1 cellular context compared by ENCODE assay signal in the genomic region with DNA sequence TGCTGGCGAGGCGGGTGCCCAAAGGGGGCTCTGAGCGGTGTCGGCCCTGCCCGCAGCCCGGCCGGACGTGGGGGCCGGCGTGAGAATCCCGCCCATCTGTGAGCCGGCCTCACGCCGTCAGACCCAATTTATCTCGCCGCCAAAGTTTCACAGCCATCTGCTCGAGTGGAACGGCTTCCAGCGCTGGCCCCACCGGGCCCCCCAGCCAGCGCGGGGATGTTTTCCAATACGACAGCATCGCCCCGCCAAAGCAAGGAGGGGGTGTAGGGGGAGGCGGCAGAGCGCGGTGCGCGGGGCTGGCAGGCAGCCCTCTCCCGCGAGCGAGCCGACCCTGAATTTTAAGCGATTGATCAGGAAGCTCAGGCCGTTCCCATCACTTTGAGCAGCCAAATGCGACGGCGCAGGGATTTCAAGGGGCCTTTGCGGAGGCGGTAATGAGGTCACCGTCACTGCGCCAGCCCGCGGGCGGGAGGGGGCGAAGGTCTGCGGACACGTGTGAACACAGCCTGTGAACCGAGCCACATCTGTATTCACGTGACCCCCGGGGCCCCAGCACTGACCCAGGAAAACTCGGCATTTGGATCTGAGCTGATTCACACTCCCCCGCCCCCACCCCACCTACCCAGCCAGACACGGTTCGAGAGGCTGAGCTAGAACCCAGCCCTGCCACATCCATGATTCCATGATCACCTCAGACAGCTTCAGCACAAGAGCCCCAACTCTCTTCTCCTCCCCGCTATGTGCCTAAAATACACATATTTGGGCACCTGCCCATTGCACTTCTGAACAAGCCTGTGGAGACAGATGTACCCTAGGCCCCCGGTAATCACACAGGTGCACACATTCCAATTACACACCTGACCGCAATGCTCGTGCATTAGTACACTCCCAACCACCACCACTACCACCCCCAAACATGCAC.
TF ChIP-seq lines count a peak whose summit lies in the region.

No MANE protein-coding gene starts in this region.

TF ChIP-seq in HepG2, 621 proteins besides CTCF, POLR2A, EP300 and RAD21 (continued from another document and continues in another):
- TF ChIP-seq BHLHE40 (IDR thresholded peaks at IDR 0.05; ENCODE audit: low read length) (peak; percentile 89), ZNF230 (CRISPR knock-in tag; IDR thresholded peaks at IDR 0.05) (no peak), KLF9 (CRISPR knock-in tag; IDR thresholded peaks at IDR 0.05; ENCODE audit: low read depth) (no peak), GFI1 (CRISPR knock-in tag; IDR thresholded peaks at IDR 0.05; ENCODE audit: borderline replicate concordance) (no peak), THYN1 (CRISPR knock-in tag; IDR thresholded peaks at IDR 0.05; ENCODE audit: borderline replicate concordance, low read depth) (no peak), ZNF543 (CRISPR knock-in tag; IDR thresholded peaks at IDR 0.05) (no peak), REL (CRISPR knock-in tag; conservative IDR thresholded peaks at IDR 0.05) (no peak), ZNF761 (CRISPR knock-in tag; conservative IDR thresholded peaks at IDR 0.05) (no peak), NFRKB (IDR thresholded peaks at IDR 0.05) (no peak), FLYWCH1 (CRISPR knock-in tag; IDR thresholded peaks at IDR 0.05) (no peak), ZNF563 (CRISPR knock-in tag; IDR thresholded peaks at IDR 0.05) (peak; percentile 63; the same call in 1 of the 2 replicates), ZSCAN20 (CRISPR knock-in tag; IDR thresholded peaks at IDR 0.05; ENCODE audit: borderline replicate concordance) (no peak), ZNF382 (CRISPR knock-in tag; IDR thresholded peaks at IDR 0.05; ENCODE audit: borderline replicate concordance) (no peak), KMT2A (CRISPR knock-in tag; IDR thresholded peaks at IDR 0.05) (no peak), ZNF264 (CRISPR knock-in tag; IDR thresholded peaks at IDR 0.05) (no peak), ZNF652 (CRISPR knock-in tag; IDR thresholded peaks at IDR 0.05; ENCODE audit: borderline replicate concordance, low read depth) (no peak), TMF1 (CRISPR knock-in tag; IDR thresholded peaks at IDR 0.05; ENCODE audit: low read depth) (no peak), CENPX (CRISPR knock-in tag; IDR thresholded peaks at IDR 0.05) (no peak), ZNF354B (CRISPR knock-in tag; IDR thresholded peaks at IDR 0.05) (no peak), ZNF446 (CRISPR knock-in tag; IDR thresholded peaks at IDR 0.05) (no peak), GTF3A (CRISPR knock-in tag; conservative IDR thresholded peaks at IDR 0.05) (no peak), FIP1L1 (IDR thresholded peaks at IDR 0.05; ENCODE audit: borderline replicate concordance, insufficient read depth, low read depth, low read length) (no peak)
- TF ChIP-seq, protein P1, sequence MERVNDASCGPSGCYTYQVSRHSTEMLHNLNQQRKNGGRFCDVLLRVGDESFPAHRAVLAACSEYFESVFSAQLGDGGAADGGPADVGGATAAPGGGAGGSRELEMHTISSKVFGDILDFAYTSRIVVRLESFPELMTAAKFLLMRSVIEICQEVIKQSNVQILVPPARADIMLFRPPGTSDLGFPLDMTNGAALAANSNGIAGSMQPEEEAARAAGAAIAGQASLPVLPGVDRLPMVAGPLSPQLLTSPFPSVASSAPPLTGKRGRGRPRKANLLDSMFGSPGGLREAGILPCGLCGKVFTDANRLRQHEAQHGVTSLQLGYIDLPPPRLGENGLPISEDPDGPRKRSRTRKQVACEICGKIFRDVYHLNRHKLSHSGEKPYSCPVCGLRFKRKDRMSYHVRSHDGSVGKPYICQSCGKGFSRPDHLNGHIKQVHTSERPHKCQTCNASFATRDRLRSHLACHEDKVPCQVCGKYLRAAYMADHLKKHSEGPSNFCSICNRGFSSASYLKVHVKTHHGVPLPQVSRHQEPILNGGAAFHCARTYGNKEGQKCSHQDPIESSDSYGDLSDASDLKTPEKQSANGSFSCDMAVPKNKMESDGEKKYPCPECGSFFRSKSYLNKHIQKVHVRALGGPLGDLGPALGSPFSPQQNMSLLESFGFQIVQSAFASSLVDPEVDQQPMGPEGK (CRISPR knock-in tag; IDR thresholded peaks at IDR 0.05): peak; percentile 69
- TF ChIP-seq, protein P2, sequence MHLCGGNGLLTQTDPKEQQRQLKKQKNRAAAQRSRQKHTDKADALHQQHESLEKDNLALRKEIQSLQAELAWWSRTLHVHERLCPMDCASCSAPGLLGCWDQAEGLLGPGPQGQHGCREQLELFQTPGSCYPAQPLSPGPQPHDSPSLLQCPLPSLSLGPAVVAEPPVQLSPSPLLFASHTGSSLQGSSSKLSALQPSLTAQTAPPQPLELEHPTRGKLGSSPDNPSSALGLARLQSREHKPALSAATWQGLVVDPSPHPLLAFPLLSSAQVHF (CRISPR knock-in tag; IDR thresholded peaks at IDR 0.05): no peak
- TF ChIP-seq, protein P3, sequence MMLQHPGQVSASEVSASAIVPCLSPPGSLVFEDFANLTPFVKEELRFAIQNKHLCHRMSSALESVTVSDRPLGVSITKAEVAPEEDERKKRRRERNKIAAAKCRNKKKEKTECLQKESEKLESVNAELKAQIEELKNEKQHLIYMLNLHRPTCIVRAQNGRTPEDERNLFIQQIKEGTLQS (CRISPR knock-in tag; IDR thresholded peaks at IDR 0.05): peak; percentile 67; the same call in 1 of the 2 replicates
- TF ChIP-seq, protein P4, sequence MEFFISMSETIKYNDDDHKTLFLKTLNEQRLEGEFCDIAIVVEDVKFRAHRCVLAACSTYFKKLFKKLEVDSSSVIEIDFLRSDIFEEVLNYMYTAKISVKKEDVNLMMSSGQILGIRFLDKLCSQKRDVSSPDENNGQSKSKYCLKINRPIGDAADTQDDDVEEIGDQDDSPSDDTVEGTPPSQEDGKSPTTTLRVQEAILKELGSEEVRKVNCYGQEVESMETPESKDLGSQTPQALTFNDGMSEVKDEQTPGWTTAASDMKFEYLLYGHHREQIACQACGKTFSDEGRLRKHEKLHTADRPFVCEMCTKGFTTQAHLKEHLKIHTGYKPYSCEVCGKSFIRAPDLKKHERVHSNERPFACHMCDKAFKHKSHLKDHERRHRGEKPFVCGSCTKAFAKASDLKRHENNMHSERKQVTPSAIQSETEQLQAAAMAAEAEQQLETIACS (CRISPR knock-in tag; IDR thresholded peaks at IDR 0.05): no peak
- TF ChIP-seq, protein P5, sequence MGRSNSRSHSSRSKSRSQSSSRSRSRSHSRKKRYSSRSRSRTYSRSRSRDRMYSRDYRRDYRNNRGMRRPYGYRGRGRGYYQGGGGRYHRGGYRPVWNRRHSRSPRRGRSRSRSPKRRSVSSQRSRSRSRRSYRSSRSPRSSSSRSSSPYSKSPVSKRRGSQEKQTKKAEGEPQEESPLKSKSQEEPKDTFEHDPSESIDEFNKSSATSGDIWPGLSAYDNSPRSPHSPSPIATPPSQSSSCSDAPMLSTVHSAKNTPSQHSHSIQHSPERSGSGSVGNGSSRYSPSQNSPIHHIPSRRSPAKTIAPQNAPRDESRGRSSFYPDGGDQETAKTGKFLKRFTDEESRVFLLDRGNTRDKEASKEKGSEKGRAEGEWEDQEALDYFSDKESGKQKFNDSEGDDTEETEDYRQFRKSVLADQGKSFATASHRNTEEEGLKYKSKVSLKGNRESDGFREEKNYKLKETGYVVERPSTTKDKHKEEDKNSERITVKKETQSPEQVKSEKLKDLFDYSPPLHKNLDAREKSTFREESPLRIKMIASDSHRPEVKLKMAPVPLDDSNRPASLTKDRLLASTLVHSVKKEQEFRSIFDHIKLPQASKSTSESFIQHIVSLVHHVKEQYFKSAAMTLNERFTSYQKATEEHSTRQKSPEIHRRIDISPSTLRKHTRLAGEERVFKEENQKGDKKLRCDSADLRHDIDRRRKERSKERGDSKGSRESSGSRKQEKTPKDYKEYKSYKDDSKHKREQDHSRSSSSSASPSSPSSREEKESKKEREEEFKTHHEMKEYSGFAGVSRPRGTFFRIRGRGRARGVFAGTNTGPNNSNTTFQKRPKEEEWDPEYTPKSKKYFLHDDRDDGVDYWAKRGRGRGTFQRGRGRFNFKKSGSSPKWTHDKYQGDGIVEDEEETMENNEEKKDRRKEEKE (IDR thresholded peaks at IDR 0.05): no peak
- TF ChIP-seq, protein P6, sequence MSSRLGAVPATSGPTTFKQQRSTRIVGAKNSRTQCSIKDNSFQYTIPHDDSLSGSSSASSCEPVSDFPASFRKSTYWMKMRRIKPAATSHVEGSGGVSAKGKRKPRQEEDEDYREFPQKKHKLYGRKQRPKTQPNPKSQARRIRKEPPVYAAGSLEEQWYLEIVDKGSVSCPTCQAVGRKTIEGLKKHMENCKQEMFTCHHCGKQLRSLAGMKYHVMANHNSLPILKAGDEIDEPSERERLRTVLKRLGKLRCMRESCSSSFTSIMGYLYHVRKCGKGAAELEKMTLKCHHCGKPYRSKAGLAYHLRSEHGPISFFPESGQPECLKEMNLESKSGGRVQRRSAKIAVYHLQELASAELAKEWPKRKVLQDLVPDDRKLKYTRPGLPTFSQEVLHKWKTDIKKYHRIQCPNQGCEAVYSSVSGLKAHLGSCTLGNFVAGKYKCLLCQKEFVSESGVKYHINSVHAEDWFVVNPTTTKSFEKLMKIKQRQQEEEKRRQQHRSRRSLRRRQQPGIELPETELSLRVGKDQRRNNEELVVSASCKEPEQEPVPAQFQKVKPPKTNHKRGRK (CRISPR knock-in tag; IDR thresholded peaks at IDR 0.05): no peak
- TF ChIP-seq, protein P7, sequence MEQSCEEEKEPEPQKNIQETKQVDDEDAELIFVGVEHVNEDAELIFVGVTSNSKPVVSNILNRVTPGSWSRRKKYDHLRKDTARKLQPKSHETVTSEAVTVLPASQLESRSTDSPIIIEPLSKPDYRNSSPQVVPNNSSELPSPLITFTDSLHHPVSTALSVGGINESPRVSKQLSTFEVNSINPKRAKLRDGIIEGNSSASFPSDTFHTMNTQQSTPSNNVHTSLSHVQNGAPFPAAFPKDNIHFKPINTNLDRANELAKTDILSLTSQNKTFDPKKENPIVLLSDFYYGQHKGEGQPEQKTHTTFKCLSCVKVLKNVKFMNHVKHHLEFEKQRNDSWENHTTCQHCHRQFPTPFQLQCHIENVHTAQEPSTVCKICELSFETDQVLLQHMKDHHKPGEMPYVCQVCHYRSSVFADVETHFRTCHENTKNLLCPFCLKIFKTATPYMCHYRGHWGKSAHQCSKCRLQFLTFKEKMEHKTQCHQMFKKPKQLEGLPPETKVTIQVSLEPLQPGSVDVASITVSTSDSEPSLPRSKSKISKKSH (CRISPR knock-in tag; IDR thresholded peaks at IDR 0.05; ENCODE audit: borderline replicate concordance): no peak
- TF ChIP-seq, protein P8, sequence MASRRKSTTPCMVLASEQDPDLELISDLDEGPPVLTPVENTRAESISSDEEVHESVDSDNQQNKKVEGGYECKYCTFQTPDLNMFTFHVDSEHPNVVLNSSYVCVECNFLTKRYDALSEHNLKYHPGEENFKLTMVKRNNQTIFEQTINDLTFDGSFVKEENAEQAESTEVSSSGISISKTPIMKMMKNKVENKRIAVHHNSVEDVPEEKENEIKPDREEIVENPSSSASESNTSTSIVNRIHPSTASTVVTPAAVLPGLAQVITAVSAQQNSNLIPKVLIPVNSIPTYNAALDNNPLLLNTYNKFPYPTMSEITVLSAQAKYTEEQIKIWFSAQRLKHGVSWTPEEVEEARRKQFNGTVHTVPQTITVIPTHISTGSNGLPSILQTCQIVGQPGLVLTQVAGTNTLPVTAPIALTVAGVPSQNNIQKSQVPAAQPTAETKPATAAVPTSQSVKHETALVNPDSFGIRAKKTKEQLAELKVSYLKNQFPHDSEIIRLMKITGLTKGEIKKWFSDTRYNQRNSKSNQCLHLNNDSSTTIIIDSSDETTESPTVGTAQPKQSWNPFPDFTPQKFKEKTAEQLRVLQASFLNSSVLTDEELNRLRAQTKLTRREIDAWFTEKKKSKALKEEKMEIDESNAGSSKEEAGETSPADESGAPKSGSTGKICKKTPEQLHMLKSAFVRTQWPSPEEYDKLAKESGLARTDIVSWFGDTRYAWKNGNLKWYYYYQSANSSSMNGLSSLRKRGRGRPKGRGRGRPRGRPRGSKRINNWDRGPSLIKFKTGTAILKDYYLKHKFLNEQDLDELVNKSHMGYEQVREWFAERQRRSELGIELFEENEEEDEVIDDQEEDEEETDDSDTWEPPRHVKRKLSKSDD (CRISPR knock-in tag; IDR thresholded peaks at IDR 0.05; ENCODE audit: low read depth): no peak
- TF ChIP-seq, protein P9, sequence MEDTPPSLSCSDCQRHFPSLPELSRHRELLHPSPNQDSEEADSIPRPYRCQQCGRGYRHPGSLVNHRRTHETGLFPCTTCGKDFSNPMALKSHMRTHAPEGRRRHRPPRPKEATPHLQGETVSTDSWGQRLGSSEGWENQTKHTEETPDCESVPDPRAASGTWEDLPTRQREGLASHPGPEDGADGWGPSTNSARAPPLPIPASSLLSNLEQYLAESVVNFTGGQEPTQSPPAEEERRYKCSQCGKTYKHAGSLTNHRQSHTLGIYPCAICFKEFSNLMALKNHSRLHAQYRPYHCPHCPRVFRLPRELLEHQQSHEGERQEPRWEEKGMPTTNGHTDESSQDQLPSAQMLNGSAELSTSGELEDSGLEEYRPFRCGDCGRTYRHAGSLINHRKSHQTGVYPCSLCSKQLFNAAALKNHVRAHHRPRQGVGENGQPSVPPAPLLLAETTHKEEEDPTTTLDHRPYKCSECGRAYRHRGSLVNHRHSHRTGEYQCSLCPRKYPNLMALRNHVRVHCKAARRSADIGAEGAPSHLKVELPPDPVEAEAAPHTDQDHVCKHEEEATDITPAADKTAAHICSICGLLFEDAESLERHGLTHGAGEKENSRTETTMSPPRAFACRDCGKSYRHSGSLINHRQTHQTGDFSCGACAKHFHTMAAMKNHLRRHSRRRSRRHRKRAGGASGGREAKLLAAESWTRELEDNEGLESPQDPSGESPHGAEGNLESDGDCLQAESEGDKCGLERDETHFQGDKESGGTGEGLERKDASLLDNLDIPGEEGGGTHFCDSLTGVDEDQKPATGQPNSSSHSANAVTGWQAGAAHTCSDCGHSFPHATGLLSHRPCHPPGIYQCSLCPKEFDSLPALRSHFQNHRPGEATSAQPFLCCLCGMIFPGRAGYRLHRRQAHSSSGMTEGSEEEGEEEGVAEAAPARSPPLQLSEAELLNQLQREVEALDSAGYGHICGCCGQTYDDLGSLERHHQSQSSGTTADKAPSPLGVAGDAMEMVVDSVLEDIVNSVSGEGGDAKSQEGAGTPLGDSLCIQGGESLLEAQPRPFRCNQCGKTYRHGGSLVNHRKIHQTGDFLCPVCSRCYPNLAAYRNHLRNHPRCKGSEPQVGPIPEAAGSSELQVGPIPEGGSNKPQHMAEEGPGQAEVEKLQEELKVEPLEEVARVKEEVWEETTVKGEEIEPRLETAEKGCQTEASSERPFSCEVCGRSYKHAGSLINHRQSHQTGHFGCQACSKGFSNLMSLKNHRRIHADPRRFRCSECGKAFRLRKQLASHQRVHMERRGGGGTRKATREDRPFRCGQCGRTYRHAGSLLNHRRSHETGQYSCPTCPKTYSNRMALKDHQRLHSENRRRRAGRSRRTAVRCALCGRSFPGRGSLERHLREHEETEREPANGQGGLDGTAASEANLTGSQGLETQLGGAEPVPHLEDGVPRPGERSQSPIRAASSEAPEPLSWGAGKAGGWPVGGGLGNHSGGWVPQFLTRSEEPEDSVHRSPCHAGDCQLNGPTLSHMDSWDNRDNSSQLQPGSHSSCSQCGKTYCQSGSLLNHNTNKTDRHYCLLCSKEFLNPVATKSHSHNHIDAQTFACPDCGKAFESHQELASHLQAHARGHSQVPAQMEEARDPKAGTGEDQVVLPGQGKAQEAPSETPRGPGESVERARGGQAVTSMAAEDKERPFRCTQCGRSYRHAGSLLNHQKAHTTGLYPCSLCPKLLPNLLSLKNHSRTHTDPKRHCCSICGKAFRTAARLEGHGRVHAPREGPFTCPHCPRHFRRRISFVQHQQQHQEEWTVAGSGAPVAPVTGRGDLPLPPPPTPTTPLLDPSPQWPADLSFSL (CRISPR knock-in tag; IDR thresholded peaks at IDR 0.05): peak; percentile 31; the same call in 1 of the 2 replicates
